10 cellular contexts compared by ENCODE assay signal in the genomic region with DNA sequence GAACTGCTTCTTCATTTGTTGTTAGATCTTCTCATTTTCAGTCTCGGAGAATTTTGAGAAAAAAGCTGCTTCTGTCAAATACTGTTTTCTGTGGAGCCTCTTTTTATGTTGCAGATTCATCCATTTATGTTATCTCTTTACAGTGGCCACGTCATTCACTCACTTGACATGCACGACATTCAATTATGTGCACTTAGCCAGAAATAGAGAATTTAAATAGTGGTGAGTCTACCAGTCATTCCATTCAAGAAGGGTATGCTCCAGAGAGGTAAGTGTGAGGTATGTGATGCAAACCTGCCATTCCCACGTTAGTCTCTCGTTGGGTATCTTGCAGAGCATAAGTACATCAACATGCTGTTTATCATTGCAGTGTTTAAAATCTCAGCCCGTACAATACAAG. TPM values are rescaled to one million over a fixed set of nuclear protein-coding genes. Genes with fewer than 3 reads are reported as not detected.
A peak's percentile ranks its signal among the peaks of the same experiment; 100 is the strongest.
DNase-seq lines count a peak whose midpoint lies in the region; ATAC-seq and TF ChIP-seq lines count a peak whose summit lies in the region.
"Had no signal": no experiment of that assay in that cellular context is flagged by ENCODE, and none has a peak within 500 bp of the region (broad histone marks: within the 10 kb centered on the region; RNA-seq: fewer than 3 reads in every experiment).

No MANE protein-coding gene starts in this region.

- DNase-seq in activated CD4-positive, alpha-beta T cell treated with anti-CD3 and anti-CD28 coated beads for 36 hours = peak; percentile 36
- no peak for DNase-seq in activated CD4-positive, alpha-beta T cell treated with anti-CD3 and anti-CD28 coated beads for 1 hour
- DNase-seq in activated T-helper 1 cell treated with anti-CD3 and anti-CD28 coated beads, Interleukin-12 subunit alpha, Interleukin-12 subunit beta, Interleukin-2, Interleukin-4 antibody, amounts not matched to agents 30 ng/mL and 10 ng/mL and 1 ng/mL, durations not matched to agents 14 hours and 24 hours and 36 hours (ENCODE audit: low spot score) = no peak
- no peak for DNase-seq in osteocyte (ENCODE audit: extremely low spot score, unreplicated experiment)
- DNase-seq in NCI-H2171 (lab: John Stamatoyannopoulos, UW) = no peak
- DNase-seq: NCI-H1930, PC-9 had no signal

- TF ChIP-seq CTCF in osteocyte (IDR thresholded peaks at IDR 0.05) = no peak

- H3K27me3 Mint-ChIP-seq in activated CD4-positive, alpha-beta T cell treated with anti-CD3 and anti-CD28 coated beads for 36 hours = no peaks in the 10 kb centered on the region
- no peaks in the 10 kb centered on the region for H3K27me3 Mint-ChIP-seq in activated T-helper 1 cell treated with anti-CD3 and anti-CD28 coated beads, Interleukin-12 subunit alpha, Interleukin-12 subunit beta, Interleukin-2, Interleukin-4 antibody, amounts not matched to agents 30 ng/mL and 10 ng/mL and 1 ng/mL, durations not matched to agents 14 hours and 24 hours and 36 hours (ENCODE audit: insufficient read depth)
- H3K27me3 Mint-ChIP-seq in osteocyte (ENCODE audit: unreplicated experiment) = no peaks in the 10 kb centered on the region

- peak; percentile 34 for ATAC-seq in activated CD4-positive, alpha-beta T cell treated with anti-CD3 and anti-CD28 coated beads for 36 hours
- ATAC-seq in HG02798 (IDR thresholded peaks at IDR 0.05; ENCODE audit: poor library complexity, unreplicated experiment) = peak; percentile 30
- no peak for ATAC-seq in GM18870 (IDR thresholded peaks at IDR 0.05; ENCODE audit: unreplicated experiment)
- ATAC-seq in HG03571 (IDR thresholded peaks at IDR 0.05; ENCODE audit: unreplicated experiment) = no peak

- intact Hi-C loops in activated CD4-positive, alpha-beta T cell treated with anti-CD3 and anti-CD28 coated beads for 36 hours (cut with DNase I, micrococcal nuclease) = loop anchor here (1.0 to 10.0 kb wide), 14 partner anchors 8 to 824 kb away; a partner anchor contains a TSS
- intact Hi-C loops in activated T-helper 1 cell treated with anti-CD3 and anti-CD28 coated beads, Interleukin-12 subunit alpha, Interleukin-12 subunit beta, Interleukin-2, Interleukin-4 antibody, amounts not matched to agents 30 ng/mL and 10 ng/mL and 1 ng/mL, durations not matched to agents 14 hours and 24 hours and 36 hours (cut with micrococcal nuclease) = loop anchor here (1.0 to 5.0 kb wide), 10 partner anchors 30 to 822 kb away; a partner anchor contains a TSS

- H3K4me3 Mint-ChIP-seq in activated CD4-positive, alpha-beta T cell treated with anti-CD3 and anti-CD28 coated beads for 36 hours = peak overlapping the region; percentile 63
- H3K4me3 Mint-ChIP-seq in activated T-helper 1 cell treated with anti-CD3 and anti-CD28 coated beads, Interleukin-12 subunit alpha, Interleukin-12 subunit beta, Interleukin-2, Interleukin-4 antibody, amounts not matched to agents 30 ng/mL and 10 ng/mL and 1 ng/mL, durations not matched to agents 14 hours and 24 hours and 36 hours = peak overlapping the region; percentile 60
- H3K4me3 Mint-ChIP-seq in osteocyte (ENCODE audit: unreplicated experiment) = no peak overlapping the region

- H3K9me3 Mint-ChIP-seq in activated CD4-positive, alpha-beta T cell treated with anti-CD3 and anti-CD28 coated beads for 36 hours (ENCODE audit: low read depth) = no peaks in the 10 kb centered on the region
- no peaks in the 10 kb centered on the region for H3K9me3 Mint-ChIP-seq in activated T-helper 1 cell treated with anti-CD3 and anti-CD28 coated beads, Interleukin-12 subunit alpha, Interleukin-12 subunit beta, Interleukin-2, Interleukin-4 antibody, amounts not matched to agents 30 ng/mL and 10 ng/mL and 1 ng/mL, durations not matched to agents 14 hours and 24 hours and 36 hours
- no peaks in the 10 kb centered on the region for H3K9me3 Mint-ChIP-seq in osteocyte (ENCODE audit: unreplicated experiment)

- H3K27ac Mint-ChIP-seq in activated CD4-positive, alpha-beta T cell treated with anti-CD3 and anti-CD28 coated beads for 36 hours = peak overlapping the region; percentile 96
- H3K27ac Mint-ChIP-seq in activated T-helper 1 cell treated with anti-CD3 and anti-CD28 coated beads, Interleukin-12 subunit alpha, Interleukin-12 subunit beta, Interleukin-2, Interleukin-4 antibody, amounts not matched to agents 30 ng/mL and 10 ng/mL and 1 ng/mL, durations not matched to agents 14 hours and 24 hours and 36 hours = peak overlapping the region; percentile 87
- H3K27ac Mint-ChIP-seq in osteocyte (ENCODE audit: unreplicated experiment) = peak overlapping the region; percentile 67

- CTCF ChIA-PET in activated CD4-positive, alpha-beta T cell treated with anti-CD3 and anti-CD28 coated beads for 36 hours (lab: Charles Lee) = interaction anchor here (0.7 to 1.4 kb wide), 3 partner anchors 79 to 302 kb away, joined by 3 to 4 read pairs (median 3); no protein-coding TSS in a partner anchor

- peaks cover 69% of the 10 kb centered on the region for H3K4me1 Mint-ChIP-seq in activated CD4-positive, alpha-beta T cell treated with anti-CD3 and anti-CD28 coated beads for 36 hours
- H3K4me1 Mint-ChIP-seq in activated T-helper 1 cell treated with anti-CD3 and anti-CD28 coated beads, Interleukin-12 subunit alpha, Interleukin-12 subunit beta, Interleukin-2, Interleukin-4 antibody, amounts not matched to agents 30 ng/mL and 10 ng/mL and 1 ng/mL, durations not matched to agents 14 hours and 24 hours and 36 hours (ENCODE audit: low read depth) = peaks cover 74% of the 10 kb centered on the region
- H3K4me1 Mint-ChIP-seq in osteocyte (ENCODE audit: unreplicated experiment) = peaks cover 57% of the 10 kb centered on the region

- POLR2A ChIA-PET in activated CD4-positive, alpha-beta T cell treated with anti-CD3 and anti-CD28 coated beads for 36 hours (lab: Charles Lee) = interaction anchor here (1.4 to 2.2 kb wide), 2 partner anchors 10 to 100 kb away, joined by 4 to 10 read pairs; a partner anchor contains a TSS

- H3K36me3 Mint-ChIP-seq in activated CD4-positive, alpha-beta T cell treated with anti-CD3 and anti-CD28 coated beads for 36 hours (ENCODE audit: low read depth) = peaks cover 35% of the 10 kb centered on the region
- H3K36me3 Mint-ChIP-seq in activated T-helper 1 cell treated with anti-CD3 and anti-CD28 coated beads, Interleukin-12 subunit alpha, Interleukin-12 subunit beta, Interleukin-2, Interleukin-4 antibody, amounts not matched to agents 30 ng/mL and 10 ng/mL and 1 ng/mL, durations not matched to agents 14 hours and 24 hours and 36 hours (ENCODE audit: low read depth) = peaks cover 32% of the 10 kb centered on the region
- peaks cover 16% of the 10 kb centered on the region for H3K36me3 Mint-ChIP-seq in osteocyte (ENCODE audit: unreplicated experiment)

RNA-seq across cellular contexts. Expression of a gene that starts 9.8 kb away (rescaled TPM):
- total RNA-seq in activated CD4-positive, alpha-beta T cell treated with anti-CD3 and anti-CD28 coated beads for 36 hours = 100 to 1,000 TPM; 141 to 185 TPM
- 195 and 216 TPM in 2 replicates for total RNA-seq in activated T-helper 1 cell treated with anti-CD3 and anti-CD28 coated beads, Interleukin-12 subunit alpha, Interleukin-12 subunit beta, Interleukin-2, Interleukin-4 antibody, amounts not matched to agents 30 ng/mL and 10 ng/mL and 1 ng/mL, durations not matched to agents 14 hours and 24 hours and 36 hours
- 165 and 169 TPM in 2 replicates for total RNA-seq in osteocyte

RNA-seq across cellular contexts. Expression of a gene that starts 30.3 kb away (rescaled TPM):
- 10 to 100 TPM; 22.5 TPM for total RNA-seq in activated CD4-positive, alpha-beta T cell treated with anti-CD3 and anti-CD28 coated beads for 36 hours
- total RNA-seq in activated T-helper 1 cell treated with anti-CD3 and anti-CD28 coated beads, Interleukin-12 subunit alpha, Interleukin-12 subunit beta, Interleukin-2, Interleukin-4 antibody, amounts not matched to agents 30 ng/mL and 10 ng/mL and 1 ng/mL, durations not matched to agents 14 hours and 24 hours and 36 hours = 26.2 and 27.8 TPM in 2 replicates
- 41.1 and 45.4 TPM in 2 replicates for total RNA-seq in osteocyte

Comparison
In these comparisons a context has a peak if more than half of its experiments do, and no peak if none do; other contexts are left out.
1. ATAC-seq: peak in activated CD4-positive, alpha-beta T cell treated with anti-CD3 and anti-CD28 coated beads for 36 hours (single experiment) and HG02798 (single experiment); none in GM18870 (single experiment) and HG03571 (single experiment).
2. Peak in every context shown above with its lines, with median percentiles within 50 percentile points of each other: H3K27ac Mint-ChIP-seq.